2 cellular contexts compared by ENCODE assay signal in the genomic region with DNA sequence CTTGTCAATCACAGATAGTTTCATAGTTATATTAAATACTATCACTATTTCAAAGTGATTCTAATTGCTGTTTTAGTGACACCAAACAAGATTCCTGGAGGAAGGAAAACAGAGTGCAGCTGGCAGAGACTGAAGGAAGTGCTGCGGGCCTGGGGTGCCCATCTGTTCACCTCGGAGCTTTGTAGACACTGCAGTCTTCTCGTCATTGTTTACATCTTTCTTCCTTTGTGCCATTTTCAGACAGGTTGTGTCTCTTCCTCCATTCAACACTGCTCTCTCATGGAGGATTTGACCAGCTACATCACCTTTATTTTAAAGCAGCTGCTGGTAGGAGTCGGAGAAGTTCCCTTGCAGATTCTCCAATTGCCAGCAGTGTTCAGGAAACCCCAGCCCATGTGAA.
TF ChIP-seq lines count a peak whose summit lies in the region.

No MANE protein-coding gene starts in this region.

TF ChIP-seq in IMR-90, 13 proteins besides CTCF, POLR2A, EP300 and RAD21 (continued from another document):
- TF ChIP-seq, protein P1, sequence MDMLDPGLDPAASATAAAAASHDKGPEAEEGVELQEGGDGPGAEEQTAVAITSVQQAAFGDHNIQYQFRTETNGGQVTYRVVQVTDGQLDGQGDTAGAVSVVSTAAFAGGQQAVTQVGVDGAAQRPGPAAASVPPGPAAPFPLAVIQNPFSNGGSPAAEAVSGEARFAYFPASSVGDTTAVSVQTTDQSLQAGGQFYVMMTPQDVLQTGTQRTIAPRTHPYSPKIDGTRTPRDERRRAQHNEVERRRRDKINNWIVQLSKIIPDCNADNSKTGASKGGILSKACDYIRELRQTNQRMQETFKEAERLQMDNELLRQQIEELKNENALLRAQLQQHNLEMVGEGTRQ (IDR thresholded peaks at IDR 0.05; ENCODE audit: low read depth, low read length) = no peak

TF ChIP-seq in WTC11, 78 proteins besides CTCF, POLR2A, EP300 and RAD21 (continued from another document):
- no peak for TF ChIP-seq ATF6 (CRISPR knock-in tag; IDR thresholded peaks at IDR 0.05)
- no peak for TF ChIP-seq FOXK1 (CRISPR knock-in tag; IDR thresholded peaks at IDR 0.05)
- TF ChIP-seq ZMAT4 (CRISPR knock-in tag; IDR thresholded peaks at IDR 0.05) = no peak
- no peak for TF ChIP-seq NFYB (CRISPR knock-in tag; conservative IDR thresholded peaks at IDR 0.05; ENCODE audit: low read depth)
- TF ChIP-seq SMAD3 (CRISPR knock-in tag; IDR thresholded peaks at IDR 0.05; ENCODE audit: borderline replicate concordance) = no peak
- no peak for TF ChIP-seq PREB (CRISPR knock-in tag; IDR thresholded peaks at IDR 0.05; ENCODE audit: borderline replicate concordance)
